8 cellular contexts compared by ENCODE assay signal in genomic region chr12:8698132-8698829, GRCh38. TPM values are rescaled to one million over a fixed set of nuclear protein-coding genes. Genes with fewer than 3 reads are reported as not detected.
DNase-seq lines count a peak whose midpoint lies in the region; ATAC-seq and TF ChIP-seq lines count a peak whose summit lies in the region.

No MANE protein-coding gene starts in this region.

- H3K9ac ChIP-seq in HUES64 (ENCODE audit: low read depth, low read length): peak overlapping the region; percentile 95
- H3K9ac ChIP-seq in liver (ENCODE audit: low read depth in 1 of 2, low read length in 2 of 2): no peak overlapping the region

- H3K4me3 ChIP-seq in BJ (ENCODE audit: low read depth, low read length) (peak overlapping the region; percentile 97), HUES64 (ENCODE audit: low read length) (peak overlapping the region; percentile 96), choroid plexus epithelial cell (ENCODE audit: low read depth, low read length) (peak overlapping the region; percentile 90), liver (ENCODE audit: low read depth in 1 of 3, low read length in 3 of 3) (peak overlapping the region; percentile 49 to 75 (median 75))

- H3K27me3 ChIP-seq in BJ (ENCODE audit: control insufficient read depth, insufficient read depth, low read length) (no peaks in the 10 kb centered on the region), HUES64 (ENCODE audit: insufficient read depth, low read length) (no peaks in the 10 kb centered on the region), liver (ENCODE audit: control insufficient read depth in 4 of 4, insufficient read depth in 4 of 4, low read length in 3 of 4) (no peaks in the 10 kb centered on the region)

- CTCF ChIA-PET in BJ (lab: Yijun Ruan, JAX): interaction anchor here (1.2 kb wide), 1 partner anchor 16 kb away, joined by 3 read pairs; no protein-coding TSS in a partner anchor

- POLR2A ChIA-PET in BJ (lab: Charles Lee): no interaction called here

- under 1% methylated on average over 79 of the region's 85 CpGs for WGBS in HUES64
- WGBS in liver: under 1% methylated on average over 85 of the region's 85 CpGs

- H3K27ac ChIP-seq in HUES64 (ENCODE audit: low read depth, low read length) (peak overlapping the region; percentile 98), liver (ENCODE audit: low read depth in 1 of 2, low read length in 2 of 2) (peak overlapping the region; percentile 45 to 55)

- DNase-seq in BJ (ENCODE audit: low read depth): no peak
- DNase-seq in GM20000 (ENCODE audit: low spot score): peak; percentile 70
- DNase-seq in choroid plexus epithelial cell (ENCODE audit: low read depth): no peak
- peak; percentile 28 to 31 for DNase-seq in stimulated activated CD4-positive, alpha-beta T cell treated with anti-CD3 and anti-CD28 coated beads, Interleukin-4, amount 100 ng/mL, for 48 hours (ENCODE audit: low read depth in 2 of 2)

- no peaks in the 10 kb centered on the region for H3K9me3 ChIP-seq in HUES64 (ENCODE audit: insufficient read depth, low read depth, low read length)
- no peaks in the 10 kb centered on the region for H3K9me3 ChIP-seq in liver (ENCODE audit: control insufficient read depth in 4 of 4, low read length in 3 of 4)

- no peaks in the 10 kb centered on the region for H3K36me3 ChIP-seq in BJ (ENCODE audit: control insufficient read depth, insufficient read depth, low read length)
- H3K36me3 ChIP-seq in HUES64 (ENCODE audit: insufficient read depth, low read length): peaks cover 15% of the 10 kb centered on the region
- H3K36me3 ChIP-seq in liver (ENCODE audit: control insufficient read depth in 4 of 4, insufficient read depth in 3 of 4, low read depth in 1 of 4, low read length in 3 of 4): no peaks in the 10 kb centered on the region

- peak; percentile 39 for ATAC-seq in activated CD4-positive, CD25-positive, alpha-beta regulatory T cell treated with anti-CD3 and anti-CD28 coated beads, Interleukin-2, amount 50 U/mL, for 24 hours
- ATAC-seq in GM18873 (IDR thresholded peaks at IDR 0.05; ENCODE audit: low FRiP score, unreplicated experiment): no peak

- H3K4me1 ChIP-seq in HUES64 (ENCODE audit: insufficient read depth, low read length) (peaks cover 36% of the 10 kb centered on the region), liver (ENCODE audit: control insufficient read depth in 4 of 4, insufficient read depth in 4 of 4, low read length in 3 of 4) (peaks cover 9 to 15% (median 11%) of the 10 kb centered on the region in 4 donors)

- TF ChIP-seq RAD21 in liver (IDR thresholded peaks at IDR 0.05): no peak

- no peak for TF ChIP-seq CTCF in BJ (IDR thresholded peaks at IDR 0.05; ENCODE audit: insufficient read depth, low read depth, low read length)
- TF ChIP-seq CTCF in GM20000 (IDR thresholded peaks at IDR 0.05; ENCODE audit: extremely low read depth, missing control alignments): no peak
- no peak for TF ChIP-seq CTCF in choroid plexus epithelial cell (conservative IDR thresholded peaks at IDR 0.05; ENCODE audit: low read depth, low read length)
- TF ChIP-seq CTCF in liver (IDR thresholded peaks at IDR 0.05; ENCODE audit: low read depth, low read length, missing input control): no peak

TF ChIP-seq in liver, 16 proteins besides CTCF, POLR2A, EP300 and RAD21:
- no peak for TF ChIP-seq GABPA (IDR thresholded peaks at IDR 0.05 in 1 of 2, conservative IDR thresholded peaks at IDR 0.05 in 1 of 2)
- TF ChIP-seq HNF4G (IDR thresholded peaks at IDR 0.05): no peak
- no peak for TF ChIP-seq HNF4A (conservative IDR thresholded peaks at IDR 0.05)
- TF ChIP-seq SP1 (IDR thresholded peaks at IDR 0.05): no peak
- no peak for TF ChIP-seq ZBTB33 (IDR thresholded peaks at IDR 0.05)
- no peak for TF ChIP-seq TAF1 (conservative IDR thresholded peaks at IDR 0.05)
- TF ChIP-seq NR2F2 (IDR thresholded peaks at IDR 0.05): no peak
- TF ChIP-seq REST (IDR thresholded peaks at IDR 0.05): no peak
- TF ChIP-seq YY1 (IDR thresholded peaks at IDR 0.05): no peak
- TF ChIP-seq, protein P1, sequence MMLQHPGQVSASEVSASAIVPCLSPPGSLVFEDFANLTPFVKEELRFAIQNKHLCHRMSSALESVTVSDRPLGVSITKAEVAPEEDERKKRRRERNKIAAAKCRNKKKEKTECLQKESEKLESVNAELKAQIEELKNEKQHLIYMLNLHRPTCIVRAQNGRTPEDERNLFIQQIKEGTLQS (IDR thresholded peaks at IDR 0.05): no peak
- no peak for TF ChIP-seq FOXA1 (IDR thresholded peaks at IDR 0.05)
- TF ChIP-seq JUND (IDR thresholded peaks at IDR 0.05): no peak
- no peak for TF ChIP-seq RXRA (IDR thresholded peaks at IDR 0.05)
- no peak for TF ChIP-seq EGR1 (IDR thresholded peaks at IDR 0.05; ENCODE audit: low read depth in 2 of 2)

RNA-seq across cellular contexts. Expression of gene RIMKLB, which starts 0.5 kb away (rescaled TPM):
- polyA plus RNA-seq in BJ (2011; rRNA removed) (9.7 and 17.4 TPM in 2 replicates), liver (1 to 10 TPM; 1.6 to 2.3 TPM)
- polyA minus RNA-seq in BJ (2011; rRNA and poly(A)+ RNA removed): 11.5 and 11.6 TPM in 2 replicates
- polyA plus RNA-seq in HUES64 (2013, experiment 1 of 2): 45.0 TPM
- 47.2 TPM for polyA plus RNA-seq in HUES64 (2013, experiment 2 of 2)
- total RNA-seq in liver: 1 to 10 TPM; 5.3 to 9.5 TPM

RNA-seq across cellular contexts. Expression of gene MFAP5, which starts 35.7 kb away (rescaled TPM):
- polyA plus RNA-seq in BJ (2011; rRNA removed) (172 and 174 TPM in 2 replicates), liver (under 1 TPM in 1 of 2 donors, not detected in 1; 0.20 TPM)
- 40.0 and 41.8 TPM in 2 replicates for polyA minus RNA-seq in BJ (2011; rRNA and poly(A)+ RNA removed)
- polyA plus RNA-seq in HUES64 (2013, experiment 1 of 2): 0.85 TPM
- 1.1 TPM for polyA plus RNA-seq in HUES64 (2013, experiment 2 of 2)
- total RNA-seq in liver: under 1 TPM in 1 of 2 donors, not detected in 1; 0.42 TPM

Comparison
In these comparisons a context has a peak if more than half of its experiments do, and no peak if none do; other contexts are left out.
1. DNase-seq: peak in GM20000 (single experiment) and stimulated activated CD4-positive, alpha-beta T cell treated with anti-CD3 and anti-CD28 coated beads, Interleukin-4, amount 100 ng/mL, for 48 hours (2 of 2); none in BJ (single experiment) and choroid plexus epithelial cell (single experiment).
2. RNA of gene MFAP5, which starts 35.7 kb away (polyA plus RNA-seq): 172 to 174 TPM in BJ; 0.20 TPM in liver; every median in the first group is over 100 times any median in the second.
3. Peak in every context shown above with its lines, with median percentiles within 50 percentile points of each other: H3K4me3 ChIP-seq.